ENCODE assay signal across 36 cellular contexts in genomic region chr18:2040279-2040678, GRCh38.
"Had no signal": no experiment of that assay in that cellular context is flagged by ENCODE, and none has a peak within 500 bp of the region (broad histone marks: within the 10 kb centered on the region; RNA-seq: fewer than 3 reads in every experiment).

No MANE protein-coding gene starts in this region.

- H3K36me3 ChIP-seq: MG63 had no signal

- H3K4me3 ChIP-seq: MG63 had no signal

- H3K9me3 ChIP-seq: MG63 had no signal

- H3K27me3 ChIP-seq: MG63 had no signal

- DNase-seq: Karpas-422, Kasumi-1, MG63, MM.1S, MV-4-11, NCI-H1048, NCI-H1092, NCI-H1092 treated with DMSO at 0.1 percent for 48 hours, NCI-H1105, NCI-H1105 treated with DMSO at 0.1 percent for 48 hours, NCI-H1417, NCI-H1417 treated with DMSO at 0.1 percent for 48 hours, NCI-H1436, NCI-H1436 treated with DMSO at 0.1 percent for 48 hours, NCI-H146, NCI-H1694, NCI-H1694 treated with DMSO at 0.1 percent for 48 hours, NCI-H187, NCI-H187 treated with DMSO at 0.1 percent for 48 hours, NCI-H1930, NCI-H2029, NCI-H2029 treated with DMSO at 0.1 percent for 48 hours, NCI-H2081, NCI-H2081 treated with DMSO at 0.1 percent for 48 hours, NCI-H2107, NCI-H2171, NCI-H2171 treated with DMSO at 0.1 percent for 48 hours, NCI-H2227 treated with DMSO at 0.1 percent for 48 hours, NCI-H226, NCI-H345, NCI-H446, NCI-H446 treated with DMSO at 0.1 percent for 48 hours, NCI-H510A, NCI-H510A treated with DMSO at 0.1 percent for 48 hours, NCI-H524, NCI-H524 treated with DMSO at 0.1 percent for 48 hours had no signal
